ENCODE assay signal across 13 cellular contexts in the genomic region with DNA sequence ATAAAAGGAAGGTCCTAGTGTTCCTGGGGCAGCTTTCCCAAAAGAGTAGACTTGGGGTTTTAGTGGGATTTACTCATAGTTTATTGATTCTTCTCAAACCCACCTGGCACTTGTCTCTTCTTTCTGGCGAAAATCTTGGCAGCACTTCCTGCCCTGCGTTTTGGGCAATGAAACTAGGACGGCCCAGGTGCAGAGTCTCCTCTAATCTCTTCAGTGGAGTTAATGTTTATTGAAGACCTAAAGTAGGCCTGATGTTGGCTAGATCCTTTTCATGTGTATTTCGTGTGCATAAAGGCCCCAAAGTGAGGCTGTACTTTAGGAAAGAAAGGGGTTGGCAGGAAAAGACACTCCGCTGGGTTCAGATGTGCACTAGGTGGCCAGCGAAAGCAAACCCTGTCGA. TPM values are rescaled to one million over a fixed set of nuclear protein-coding genes. Genes with fewer than 3 reads are reported as not detected.
DNase-seq lines count a peak whose midpoint lies in the region; ATAC-seq and TF ChIP-seq lines count a peak whose summit lies in the region.
"Had no signal": no experiment of that assay in that cellular context is flagged by ENCODE, and none has a peak within 500 bp of the region (broad histone marks: within the 10 kb centered on the region; RNA-seq: fewer than 3 reads in every experiment).

No MANE protein-coding gene starts in this region.

- no peak for TF ChIP-seq RAD21 in liver (IDR thresholded peaks at IDR 0.05)

- H3K36me3 ChIP-seq in esophagus muscularis mucosa (peaks cover 0 to 6% (median 2%) of the 10 kb centered on the region in 4 donors), liver (ENCODE audit: control insufficient read depth in 4 of 4, insufficient read depth in 3 of 4, low read depth in 1 of 4, low read length in 3 of 4) (no peaks in the 10 kb centered on the region), osteoblast (ENCODE audit: insufficient read depth, low read length) (peaks cover 58% of the 10 kb centered on the region)

- peaks cover 59% of the 10 kb centered on the region for H3K79me2 ChIP-seq in osteoblast (ENCODE audit: insufficient read depth, low read length)

- H3K4me2 ChIP-seq in osteoblast (ENCODE audit: insufficient read depth, low read length), result no peak overlapping the region

- WGBS in esophagus muscularis mucosa, result 56% methylated on average over 7 of the region's 7 CpGs
- 27% methylated on average over 7 of the region's 7 CpGs for WGBS in liver

- H3K27ac ChIP-seq in esophagus muscularis mucosa (replicated peaks in 1 of 4) (peak overlapping the region; percentile 80 to 93 (median 86)), liver (ENCODE audit: low read depth in 1 of 2, low read length in 2 of 2) (peak overlapping the region; percentile 13 to 19), osteoblast (ENCODE audit: low read depth, low read length) (no peak overlapping the region)
- H3K27ac ChIP-seq: C4-2B, RWPE1 had no signal

- intact Hi-C loops in esophagus muscularis mucosa (cut with DNase I), result no loop called here

- H3K4me3 ChIP-seq in esophagus muscularis mucosa, result no peak overlapping the region
- H3K4me3 ChIP-seq in liver (ENCODE audit: low read depth in 1 of 3, low read length in 3 of 3), result no peak overlapping the region
- H3K4me3 ChIP-seq in osteoblast (ENCODE audit: insufficient read depth, low read length), result no peak overlapping the region
- H3K4me3 ChIP-seq: GM23338 had no signal

- no peak overlapping the region for H2AFZ ChIP-seq in osteoblast (ENCODE audit: low read length)
- H2AFZ ChIP-seq: GM23338 had no signal

- H3K9me3 ChIP-seq in esophagus muscularis mucosa (no peaks in the 10 kb centered on the region), liver (ENCODE audit: control insufficient read depth in 4 of 4, low read length in 3 of 4) (no peaks in the 10 kb centered on the region), osteoblast (ENCODE audit: low read depth, low read length) (no peaks in the 10 kb centered on the region)
- H3K9me3 ChIP-seq: Caco-2 had no signal

- no peaks in the 10 kb centered on the region for H3K27me3 ChIP-seq in esophagus muscularis mucosa
- no peaks in the 10 kb centered on the region for H3K27me3 ChIP-seq in liver (ENCODE audit: control insufficient read depth in 4 of 4, insufficient read depth in 4 of 4, low read length in 3 of 4)
- H3K27me3 ChIP-seq in osteoblast (ENCODE audit: insufficient read depth, low read length), result no peaks in the 10 kb centered on the region

- DNase-seq in esophagus muscularis mucosa (ENCODE audit: extremely low spot score), result no peak
- peak; percentile 71 for DNase-seq in osteoblast (ENCODE audit: insufficient read length, low spot score, missing footprints)
- no peak for DNase-seq in SK-N-DZ (ENCODE audit: low spot score)
- DNase-seq in MV-4-11 (lab: John Stamatoyannopoulos, UW), result no peak
- no peak for DNase-seq in NCI-H1092 (lab: John Stamatoyannopoulos, UW)
- DNase-seq: NCI-H187 treated with DMSO at 0.1 percent for 48 hours had no signal

- peaks cover 25% of the 10 kb centered on the region for H4K20me1 ChIP-seq in osteoblast (ENCODE audit: insufficient read depth, low read length)

- TF ChIP-seq EP300 in esophagus muscularis mucosa (IDR thresholded peaks at IDR 0.05), result no peak

- H3K9ac ChIP-seq in liver (ENCODE audit: low read depth in 1 of 2, low read length in 2 of 2), result no peak overlapping the region

- ATAC-seq in HG03520 (IDR thresholded peaks at IDR 0.05; ENCODE audit: unreplicated experiment), result no peak

- no peak for TF ChIP-seq POLR2A in esophagus muscularis mucosa (IDR thresholded peaks at IDR 0.05; ENCODE audit: low read depth)

- H3K4me1 ChIP-seq in esophagus muscularis mucosa (peaks cover 43 to 85% (median 77%) of the 10 kb centered on the region in 4 donors), liver (ENCODE audit: control insufficient read depth in 4 of 4, insufficient read depth in 4 of 4, low read length in 3 of 4) (peaks cover 18 to 57% (median 51%) of the 10 kb centered on the region in 4 donors), osteoblast (ENCODE audit: insufficient read depth, low read length) (peaks cover 16% of the 10 kb centered on the region)

- TF ChIP-seq CTCF in esophagus muscularis mucosa (IDR thresholded peaks at IDR 0.05) (no peak), liver (IDR thresholded peaks at IDR 0.05; ENCODE audit: low read depth, low read length, missing input control) (no peak), osteoblast (IDR thresholded peaks at IDR 0.05; ENCODE audit: extremely low read depth, low read depth, low read length) (no peak)

TF ChIP-seq in liver, 16 proteins besides CTCF, POLR2A, EP300 and RAD21 (continues in another document):
- TF ChIP-seq ATF3 (IDR thresholded peaks at IDR 0.05), result no peak
- peak in 1 of 2 donors; percentile 38 for TF ChIP-seq RXRA (IDR thresholded peaks at IDR 0.05)
- TF ChIP-seq EGR1 (IDR thresholded peaks at IDR 0.05; ENCODE audit: low read depth in 2 of 2), result no peak
- TF ChIP-seq GABPA (IDR thresholded peaks at IDR 0.05 in 1 of 2, conservative IDR thresholded peaks at IDR 0.05 in 1 of 2), result no peak
- TF ChIP-seq NR2F2 (IDR thresholded peaks at IDR 0.05), result no peak
- TF ChIP-seq YY1 (IDR thresholded peaks at IDR 0.05), result no peak
- TF ChIP-seq TAF1 (conservative IDR thresholded peaks at IDR 0.05), result no peak
- TF ChIP-seq FOXA2 (IDR thresholded peaks at IDR 0.05), result no peak
- peak; percentile 37 for TF ChIP-seq HNF4G (IDR thresholded peaks at IDR 0.05)
- no peak for TF ChIP-seq JUND (IDR thresholded peaks at IDR 0.05)
- peak; percentile 62 to 73 for TF ChIP-seq HNF4A (conservative IDR thresholded peaks at IDR 0.05)
- no peak for TF ChIP-seq ZBTB33 (IDR thresholded peaks at IDR 0.05)
- TF ChIP-seq SP1 (IDR thresholded peaks at IDR 0.05), result peak; percentile 50
- TF ChIP-seq MAX (IDR thresholded peaks at IDR 0.05), result peak; percentile 24

RNA-seq across cellular contexts. Expression of gene WNT5B, which starts 5.1 kb away (rescaled TPM):
- 100 to 1,000 TPM in 1 of 4 donors, 10 to 100 TPM in 3; 33.5 to 112 (median 53.5) TPM for total RNA-seq in esophagus muscularis mucosa
- total RNA-seq in liver, result 1 to 10 TPM in 1 of 2 donors, under 1 TPM in 1; 0.59 to 2.4 TPM
- 1 to 10 TPM in 1 of 2 donors, under 1 TPM in 1; 0.92 to 1.0 TPM for polyA plus RNA-seq in liver
- total RNA-seq in osteoblast, result 59.0 and 71.0 TPM in 2 replicates
- 3.0 and 3.9 TPM in 2 replicates for polyA plus RNA-seq in SK-N-DZ (2014; cell fraction: cytosol; rRNA removed)
- 2.4 and 7.0 TPM in 2 replicates for polyA plus RNA-seq in SK-N-DZ (2014; cell fraction: nucleus; rRNA removed)
- total RNA-seq: CD8-positive, alpha-beta T cell had no signal

RNA-seq across cellular contexts. Expression of gene FBXL14, which starts 39.8 kb away (rescaled TPM):
- total RNA-seq in esophagus muscularis mucosa (10 to 100 TPM; 12.0 to 22.6 (median 16.0) TPM), liver (1 to 10 TPM; 5.1 to 7.5 TPM), osteoblast (9.8 and 10.3 TPM in 2 replicates)
- 1 to 10 TPM in 1 of 2 donors, under 1 TPM in 1; 0.67 to 4.8 TPM for polyA plus RNA-seq in liver
- polyA plus RNA-seq in SK-N-DZ (2014; cell fraction: cytosol; rRNA removed), result 12.5 and 15.9 TPM in 2 replicates
- polyA plus RNA-seq in SK-N-DZ (2014; cell fraction: nucleus; rRNA removed), result 7.8 and 8.2 TPM in 2 replicates

RNA-seq across cellular contexts. Expression of gene ADIPOR2, which starts 56.7 kb away (rescaled TPM):
- total RNA-seq in esophagus muscularis mucosa (10 to 100 TPM; 28.2 to 37.4 (median 34.1) TPM), liver (10 to 100 TPM; 42.5 to 68.3 TPM), osteoblast (32.2 and 33.0 TPM in 2 replicates)
- polyA plus RNA-seq in liver, result 10 to 100 TPM; 26.6 to 40.8 TPM
- polyA plus RNA-seq in SK-N-DZ (2014; cell fraction: cytosol; rRNA removed), result 38.2 and 38.4 TPM in 2 replicates
- 37.5 and 38.7 TPM in 2 replicates for polyA plus RNA-seq in SK-N-DZ (2014; cell fraction: nucleus; rRNA removed)

Comparison
In these comparisons a context has a peak if more than half of its experiments do, and no peak if none do; other contexts are left out.
1. RNA of gene WNT5B, which starts 5.1 kb away (total RNA-seq): 33.5 to 112 TPM in esophagus muscularis mucosa and 59.0 to 71.0 TPM in osteoblast; 0.59 to 2.4 TPM in liver; every median in the first group is over 10 times any median in the second.